Comparison of ENCODE assay signal across 20 cellular contexts in the genomic region with DNA sequence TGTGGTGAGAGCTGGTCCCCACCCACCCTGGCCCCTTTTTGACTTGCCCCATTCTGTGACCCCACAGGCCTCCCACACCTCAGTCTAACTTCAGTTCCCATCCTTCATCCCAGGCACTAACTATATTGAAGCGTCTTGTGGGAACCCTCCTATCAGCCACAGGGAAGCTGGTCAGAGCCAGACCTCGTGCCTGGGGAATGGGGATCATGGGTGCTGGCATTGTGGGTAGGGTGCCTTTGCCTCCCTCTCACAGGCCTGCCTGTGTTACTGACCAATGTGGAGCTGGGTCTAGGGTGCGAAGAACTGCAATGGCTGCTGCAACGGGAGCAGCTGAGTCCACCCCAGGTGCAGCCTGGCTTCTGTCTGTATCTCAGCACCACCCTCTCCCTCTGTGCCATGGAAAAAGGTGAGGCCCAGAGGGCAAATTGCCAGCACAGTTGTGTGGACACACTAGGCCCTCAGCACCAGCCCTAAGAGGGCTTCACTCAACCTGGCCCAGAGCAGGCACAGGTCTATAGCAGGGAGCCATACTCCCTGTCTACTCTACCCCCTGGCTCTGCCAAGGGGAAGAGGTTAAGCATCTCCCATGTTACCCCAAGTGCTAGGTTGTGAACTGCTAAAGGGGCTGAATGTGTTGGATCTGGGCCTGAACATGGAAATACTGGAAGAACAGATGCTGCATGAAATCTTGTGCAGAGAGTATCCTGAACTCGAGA. TPM values are rescaled to one million over a fixed set of nuclear protein-coding genes. Genes with fewer than 3 reads are reported as not detected.
DNase-seq lines count a peak whose midpoint lies in the region; ATAC-seq and TF ChIP-seq lines count a peak whose summit lies in the region.
"Had no signal": no experiment of that assay in that cellular context is flagged by ENCODE, and none has a peak within 500 bp of the region (broad histone marks: within the 10 kb centered on the region; RNA-seq: fewer than 3 reads in every experiment).

No MANE protein-coding gene starts in this region.

- peak; percentile 1 for DNase-seq in activated CD4-positive, alpha-beta T cell treated with anti-CD3 and anti-CD28 coated beads, Interleukin-2, amount 10 ng/mL, durations not matched to agents 7 days and 5 days
- DNase-seq in activated CD4-positive, alpha-beta T cell treated with anti-CD3 and anti-CD28 coated beads for 36 hours = no peak
- peak; percentile 30 to 38 for DNase-seq in thyroid gland
- no peak for DNase-seq in lower leg skin (ENCODE audit: low spot score in 2 of 2)
- DNase-seq in NK-92 (lab: John Stamatoyannopoulos, UW; ENCODE audit: unreplicated experiment) = no peak
- DNase-seq: H9, HFFc6, Karpas-422, MV-4-11, NCI-H1105 treated with DMSO at 0.1 percent for 48 hours, NCI-H2081 treated with DMSO at 0.1 percent for 48 hours, NCI-H2171 treated with DMSO at 0.1 percent for 48 hours, NCI-H524 treated with DMSO at 0.1 percent for 48 hours, NCI-H82, PC-3, SHP77 treated with DMSO at 0.1 percent for 48 hours had no signal

- ATAC-seq in activated CD4-positive, alpha-beta T cell treated with anti-CD3 and anti-CD28 coated beads for 36 hours = no peak
- ATAC-seq: PC-3 had no signal

- TF ChIP-seq POLR2A in thyroid gland (IDR thresholded peaks at IDR 0.05) = no peak
- TF ChIP-seq POLR2A in lower leg skin (IDR thresholded peaks at IDR 0.05) = no peak

- no peaks in the 10 kb centered on the region for H3K36me3 ChIP-seq in thyroid gland

- H3K4me3 Mint-ChIP-seq in activated CD4-positive, alpha-beta T cell treated with anti-CD3 and anti-CD28 coated beads, Interleukin-2, amount 10 ng/mL, durations not matched to agents 7 days and 5 days = no peak overlapping the region
- H3K4me3 Mint-ChIP-seq in activated CD4-positive, alpha-beta T cell treated with anti-CD3 and anti-CD28 coated beads for 36 hours = no peak overlapping the region
- no peak overlapping the region for H3K4me3 Mint-ChIP-seq in brain
- H3K4me3 Mint-ChIP-seq in nephron = no peak overlapping the region
- H3K4me3 Mint-ChIP-seq: CD14-positive monocyte, H9, HFFc6 had no signal

- H3K27me3 ChIP-seq in thyroid gland = no peaks in the 10 kb centered on the region

- H3K4me3 ChIP-seq in thyroid gland (replicated peaks in 1 of 3) (no peak overlapping the region), lower leg skin (ENCODE audit: low read depth, poor library complexity, severe bottlenecking) (no peak overlapping the region)
- H3K4me3 ChIP-seq: SK-N-MC had no signal

- peaks cover 31 to 36% of the 10 kb centered on the region in 2 donors for H3K4me1 ChIP-seq in thyroid gland

- no peak for TF ChIP-seq CTCF in brain (conservative IDR thresholded peaks at IDR 0.05)
- TF ChIP-seq CTCF in nephron (IDR thresholded peaks at IDR 0.05; ENCODE audit: unreplicated experiment in 3 of 3) = no peak
- no peak for TF ChIP-seq CTCF in thyroid gland (IDR thresholded peaks at IDR 0.05)
- no peak for TF ChIP-seq CTCF in lower leg skin (IDR thresholded peaks at IDR 0.05)

- H3K27ac Mint-ChIP-seq in activated CD4-positive, alpha-beta T cell treated with anti-CD3 and anti-CD28 coated beads, Interleukin-2, amount 10 ng/mL, durations not matched to agents 7 days and 5 days = no peak overlapping the region
- H3K27ac Mint-ChIP-seq in activated CD4-positive, alpha-beta T cell treated with anti-CD3 and anti-CD28 coated beads for 36 hours = no peak overlapping the region
- H3K27ac Mint-ChIP-seq in brain (peak overlapping the region in 4 of 5 experiments; percentile 33 to 66 (median 46)), nephron (peak overlapping the region; percentile 8 to 46 (median 32))
- H3K27ac Mint-ChIP-seq: HFFc6 had no signal

- CTCF ChIA-PET in activated CD4-positive, alpha-beta T cell treated with anti-CD3 and anti-CD28 coated beads, Interleukin-2, amount 10 ng/mL, durations not matched to agents 7 days and 5 days (lab: Charles Lee) = no interaction called here
- CTCF ChIA-PET in activated CD4-positive, alpha-beta T cell treated with anti-CD3 and anti-CD28 coated beads for 36 hours (lab: Charles Lee) = interaction anchor here (0.7 kb wide), 1 partner anchor 187 kb away, joined by 3 read pairs; no protein-coding TSS in a partner anchor

- H3K4me1 Mint-ChIP-seq in activated CD4-positive, alpha-beta T cell treated with anti-CD3 and anti-CD28 coated beads, Interleukin-2, amount 10 ng/mL, durations not matched to agents 7 days and 5 days = peaks cover 1% of the 10 kb centered on the region
- no peaks in the 10 kb centered on the region for H3K4me1 Mint-ChIP-seq in activated CD4-positive, alpha-beta T cell treated with anti-CD3 and anti-CD28 coated beads for 36 hours
- H3K4me1 Mint-ChIP-seq in brain (peaks cover 14% of the 10 kb centered on the region), nephron (peaks cover 25% of the 10 kb centered on the region)

- POLR2A ChIA-PET in activated CD4-positive, alpha-beta T cell treated with anti-CD3 and anti-CD28 coated beads, Interleukin-2, amount 10 ng/mL, durations not matched to agents 7 days and 5 days (lab: Charles Lee) = no interaction called here
- POLR2A ChIA-PET in activated CD4-positive, alpha-beta T cell treated with anti-CD3 and anti-CD28 coated beads for 36 hours (lab: Charles Lee) = no interaction called here

- H3K27me3 Mint-ChIP-seq in activated CD4-positive, alpha-beta T cell treated with anti-CD3 and anti-CD28 coated beads, Interleukin-2, amount 10 ng/mL, durations not matched to agents 7 days and 5 days = no peaks in the 10 kb centered on the region
- no peaks in the 10 kb centered on the region for H3K27me3 Mint-ChIP-seq in activated CD4-positive, alpha-beta T cell treated with anti-CD3 and anti-CD28 coated beads for 36 hours
- H3K27me3 Mint-ChIP-seq in brain (no peaks in the 10 kb centered on the region), nephron (ENCODE audit: low read depth) (no peaks in the 10 kb centered on the region)

- WGBS in thyroid gland, 2 donors = 97 to 99% methylated on average over 5 of the region's 5 CpGs
- 86 to 87% methylated on average over 4 to 5 of the region's 5 CpGs for WGBS in lower leg skin, 2 donors

- intact Hi-C loops in activated CD4-positive, alpha-beta T cell treated with anti-CD3 and anti-CD28 coated beads for 36 hours (cut with DNase I, micrococcal nuclease) = no loop called here
- intact Hi-C loops in thyroid gland (cut with DNase I) (no loop called here), lower leg skin (cut with DNase I; ENCODE audit: low total_unique reads) (no loop called here)

- H3K27ac ChIP-seq in thyroid gland = peak overlapping the region; percentile 54 to 70 (median 70)
- H3K27ac ChIP-seq: SK-N-MC had no signal

- peaks cover 3% of the 10 kb centered on the region for H3K36me3 Mint-ChIP-seq in activated CD4-positive, alpha-beta T cell treated with anti-CD3 and anti-CD28 coated beads, Interleukin-2, amount 10 ng/mL, durations not matched to agents 7 days and 5 days (ENCODE audit: low read depth)
- H3K36me3 Mint-ChIP-seq in activated CD4-positive, alpha-beta T cell treated with anti-CD3 and anti-CD28 coated beads for 36 hours (ENCODE audit: low read depth) = peaks cover 11% of the 10 kb centered on the region
- H3K36me3 Mint-ChIP-seq in brain (peaks cover 6% of the 10 kb centered on the region), nephron (ENCODE audit: low read depth) (peaks cover 6% of the 10 kb centered on the region)

- no peaks in the 10 kb centered on the region for H3K9me3 ChIP-seq in thyroid gland

- H3K9me3 Mint-ChIP-seq in activated CD4-positive, alpha-beta T cell treated with anti-CD3 and anti-CD28 coated beads, Interleukin-2, amount 10 ng/mL, durations not matched to agents 7 days and 5 days = no peaks in the 10 kb centered on the region
- no peaks in the 10 kb centered on the region for H3K9me3 Mint-ChIP-seq in activated CD4-positive, alpha-beta T cell treated with anti-CD3 and anti-CD28 coated beads for 36 hours (ENCODE audit: low read depth)
- H3K9me3 Mint-ChIP-seq in brain = peaks cover 0 to 3% (median 0%) of the 10 kb centered on the region in 5 experiments
- H3K9me3 Mint-ChIP-seq in nephron = no peaks in the 10 kb centered on the region
- H3K9me3 Mint-ChIP-seq: H9, HFFc6 had no signal

RNA-seq across cellular contexts. Expression of a gene that starts 37.3 kb away (rescaled TPM):
- 10 to 100 TPM; 23.0 to 27.1 TPM for total RNA-seq in activated CD4-positive, alpha-beta T cell treated with anti-CD3 and anti-CD28 coated beads, Interleukin-2, amount 10 ng/mL, durations not matched to agents 7 days and 5 days
- 10 to 100 TPM; 34.4 to 35.0 TPM for total RNA-seq in activated CD4-positive, alpha-beta T cell treated with anti-CD3 and anti-CD28 coated beads for 36 hours
- polyA plus RNA-seq in brain (ENCODE audit: insufficient read depth, low read depth, low replicate concordance) = 12.9 TPM
- total RNA-seq in thyroid gland = 10 to 100 TPM; 12.9 to 36.7 (median 18.8) TPM
- 10 to 100 TPM; 14.9 to 22.7 (median 18.0) TPM for total RNA-seq in lower leg skin

RNA-seq across cellular contexts. Expression of a gene that starts 37.4 kb away (rescaled TPM):
- 100 to 1,000 TPM; 155 to 163 TPM for total RNA-seq in activated CD4-positive, alpha-beta T cell treated with anti-CD3 and anti-CD28 coated beads, Interleukin-2, amount 10 ng/mL, durations not matched to agents 7 days and 5 days
- 10 to 100 TPM; 85.6 to 89.0 TPM for total RNA-seq in activated CD4-positive, alpha-beta T cell treated with anti-CD3 and anti-CD28 coated beads for 36 hours
- polyA plus RNA-seq in brain (ENCODE audit: insufficient read depth, low read depth, low replicate concordance) = 91.0 TPM
- total RNA-seq in thyroid gland = 100 to 1,000 TPM; 101 to 144 (median 121) TPM
- 10 to 100 TPM; 68.1 to 91.0 (median 74.8) TPM for total RNA-seq in lower leg skin

RNA-seq across cellular contexts. Expression of a gene that starts 45.9 kb away (rescaled TPM):
- total RNA-seq in activated CD4-positive, alpha-beta T cell treated with anti-CD3 and anti-CD28 coated beads, Interleukin-2, amount 10 ng/mL, durations not matched to agents 7 days and 5 days = 100 to 1,000 TPM; 138 to 156 TPM
- 100 to 1,000 TPM; 133 to 152 TPM for total RNA-seq in activated CD4-positive, alpha-beta T cell treated with anti-CD3 and anti-CD28 coated beads for 36 hours
- polyA plus RNA-seq in brain (ENCODE audit: insufficient read depth, low read depth, low replicate concordance) = 147 TPM
- total RNA-seq in thyroid gland (100 to 1,000 TPM in 3 of 4 donors, 10 to 100 TPM in 1; 96.6 to 113 (median 108) TPM), lower leg skin (100 to 1,000 TPM in 1 of 4 donors, 10 to 100 TPM in 3; 41.1 to 105 (median 61.8) TPM)

RNA-seq across cellular contexts. Expression of a gene that starts 53.1 kb away (rescaled TPM):
- total RNA-seq in activated CD4-positive, alpha-beta T cell treated with anti-CD3 and anti-CD28 coated beads, Interleukin-2, amount 10 ng/mL, durations not matched to agents 7 days and 5 days = 100 to 1,000 TPM in 1 of 2 experiments, 10 to 100 TPM in 1; 90.1 to 105 TPM
- 10 to 100 TPM; 38.1 to 47.9 TPM for total RNA-seq in activated CD4-positive, alpha-beta T cell treated with anti-CD3 and anti-CD28 coated beads for 36 hours
- 123 TPM for polyA plus RNA-seq in brain (ENCODE audit: insufficient read depth, low read depth, low replicate concordance)
- 10 to 100 TPM; 51.3 to 97.3 (median 69.1) TPM for total RNA-seq in thyroid gland
- total RNA-seq in lower leg skin = 10 to 100 TPM; 49.6 to 65.3 (median 57.9) TPM

Comparison
In these comparisons a context has a peak if more than half of its experiments do, and no peak if none do; other contexts are left out.
1. DNase-seq: peak in activated CD4-positive, alpha-beta T cell treated with anti-CD3 and anti-CD28 coated beads, Interleukin-2, amount 10 ng/mL, durations not matched to agents 7 days and 5 days (single experiment) and thyroid gland (2 of 2); none in activated CD4-positive, alpha-beta T cell treated with anti-CD3 and anti-CD28 coated beads for 36 hours (single experiment), lower leg skin (0 of 2) and NK-92 (single experiment).
2. H3K27ac Mint-ChIP-seq: peak in brain (4 of 5) and nephron (3 of 3); none in activated CD4-positive, alpha-beta T cell treated with anti-CD3 and anti-CD28 coated beads, Interleukin-2, amount 10 ng/mL, durations not matched to agents 7 days and 5 days (single experiment) and activated CD4-positive, alpha-beta T cell treated with anti-CD3 and anti-CD28 coated beads for 36 hours (single experiment).